ENCODE assay signal across 1 cellular context in the genomic region with DNA sequence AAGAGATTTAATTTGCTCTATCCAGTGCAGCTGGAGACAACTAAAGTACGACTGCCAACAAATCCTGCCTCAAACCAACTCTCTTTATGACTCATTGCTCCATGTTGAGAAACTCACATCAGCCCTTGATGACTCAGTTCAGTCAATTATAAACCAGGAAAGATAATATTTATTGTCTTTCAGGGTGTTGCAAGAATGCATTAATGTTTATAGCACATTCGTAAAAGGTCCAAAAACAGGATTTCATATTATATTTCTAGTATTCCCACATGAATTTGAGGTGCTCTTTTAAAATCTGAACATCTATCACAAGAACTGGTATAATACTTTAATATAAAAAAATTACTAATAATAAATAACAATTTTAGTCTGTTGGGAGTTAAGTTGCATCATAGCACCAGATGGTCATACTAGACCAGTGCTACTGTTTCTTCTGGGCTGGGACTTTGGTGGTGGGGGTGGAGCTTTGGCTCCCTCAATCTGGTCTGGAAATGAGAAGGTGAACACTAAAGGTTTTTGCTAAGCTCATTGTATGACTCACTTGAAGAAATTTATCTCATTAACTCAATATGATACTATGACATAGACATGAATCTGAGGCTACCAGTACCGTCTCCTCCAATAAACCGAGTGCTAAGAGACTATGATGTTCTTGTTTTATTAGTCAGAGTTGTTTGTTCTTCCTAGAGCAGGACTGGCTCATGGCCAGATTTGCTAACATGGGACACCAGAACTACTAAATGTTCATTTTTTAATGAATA.
A peak's percentile ranks its signal among the peaks of the same experiment; 100 is the strongest.
TF ChIP-seq lines count a peak whose summit lies in the region.

No MANE protein-coding gene starts in this region.

TF ChIP-seq in HepG2, 621 proteins besides CTCF, POLR2A, EP300 and RAD21 (continued from another document and continues in another):
- TF ChIP-seq ZBTB7B (CRISPR knock-in tag; IDR thresholded peaks at IDR 0.05) (no peak), ZBTB20 (CRISPR knock-in tag; IDR thresholded peaks at IDR 0.05; ENCODE audit: borderline replicate concordance, low read depth) (no peak), ZNF337 (CRISPR knock-in tag; IDR thresholded peaks at IDR 0.05; ENCODE audit: borderline replicate concordance, low read depth) (no peak), ETV6 (CRISPR knock-in tag; conservative IDR thresholded peaks at IDR 0.05) (no peak), ZNF550 (CRISPR knock-in tag; IDR thresholded peaks at IDR 0.05; ENCODE audit: borderline replicate concordance) (no peak), HCFC1 (IDR thresholded peaks at IDR 0.05; ENCODE audit: low read depth, low read length) (no peak), ARNT (IDR thresholded peaks at IDR 0.05) (no peak), RARG (CRISPR knock-in tag; IDR thresholded peaks at IDR 0.05; ENCODE audit: low read depth) (no peak), ZNF335 (CRISPR knock-in tag; IDR thresholded peaks at IDR 0.05) (no peak), KLF9 (CRISPR knock-in tag; IDR thresholded peaks at IDR 0.05; ENCODE audit: low read depth) (no peak), YEATS4 (CRISPR knock-in tag; IDR thresholded peaks at IDR 0.05; ENCODE audit: borderline replicate concordance) (no peak), POLR2G (IDR thresholded peaks at IDR 0.05; ENCODE audit: low read depth, low read length) (no peak), PHB2 (IDR thresholded peaks at IDR 0.05; ENCODE audit: partially characterized antibody) (no peak), ZKSCAN1 (IDR thresholded peaks at IDR 0.05; ENCODE audit: low read length) (no peak), PCBP1 (IDR thresholded peaks at IDR 0.05; ENCODE audit: borderline replicate concordance, low read depth, low read length) (no peak), AHR (CRISPR knock-in tag; IDR thresholded peaks at IDR 0.05) (no peak), ZIK1 (CRISPR knock-in tag; IDR thresholded peaks at IDR 0.05; ENCODE audit: borderline replicate concordance, low read depth) (no peak), ZNF12 (CRISPR knock-in tag; IDR thresholded peaks at IDR 0.05) (no peak), ZNF749 (CRISPR knock-in tag; IDR thresholded peaks at IDR 0.05; ENCODE audit: borderline replicate concordance) (no peak), PAF1 (CRISPR knock-in tag; IDR thresholded peaks at IDR 0.05) (no peak), FIP1L1 (IDR thresholded peaks at IDR 0.05; ENCODE audit: borderline replicate concordance, insufficient read depth, low read depth, low read length) (no peak), ZNF83 (CRISPR knock-in tag; IDR thresholded peaks at IDR 0.05; ENCODE audit: borderline replicate concordance) (no peak), MYNN (CRISPR knock-in tag; IDR thresholded peaks at IDR 0.05; ENCODE audit: low read depth) (no peak), SUZ12 (IDR thresholded peaks at IDR 0.05; ENCODE audit: low read depth, low read length) (no peak), ATAD3A (CRISPR knock-in tag; IDR thresholded peaks at IDR 0.05) (no peak), HOXD1 (CRISPR knock-in tag; IDR thresholded peaks at IDR 0.05) (no peak), ZNF782 (CRISPR knock-in tag; IDR thresholded peaks at IDR 0.05; ENCODE audit: borderline replicate concordance) (no peak), EHMT2 (IDR thresholded peaks at IDR 0.05; ENCODE audit: borderline replicate concordance, low read depth, low read length) (peak; percentile 80; the same call in 1 of the 2 replicates)
- TF ChIP-seq, protein P1, sequence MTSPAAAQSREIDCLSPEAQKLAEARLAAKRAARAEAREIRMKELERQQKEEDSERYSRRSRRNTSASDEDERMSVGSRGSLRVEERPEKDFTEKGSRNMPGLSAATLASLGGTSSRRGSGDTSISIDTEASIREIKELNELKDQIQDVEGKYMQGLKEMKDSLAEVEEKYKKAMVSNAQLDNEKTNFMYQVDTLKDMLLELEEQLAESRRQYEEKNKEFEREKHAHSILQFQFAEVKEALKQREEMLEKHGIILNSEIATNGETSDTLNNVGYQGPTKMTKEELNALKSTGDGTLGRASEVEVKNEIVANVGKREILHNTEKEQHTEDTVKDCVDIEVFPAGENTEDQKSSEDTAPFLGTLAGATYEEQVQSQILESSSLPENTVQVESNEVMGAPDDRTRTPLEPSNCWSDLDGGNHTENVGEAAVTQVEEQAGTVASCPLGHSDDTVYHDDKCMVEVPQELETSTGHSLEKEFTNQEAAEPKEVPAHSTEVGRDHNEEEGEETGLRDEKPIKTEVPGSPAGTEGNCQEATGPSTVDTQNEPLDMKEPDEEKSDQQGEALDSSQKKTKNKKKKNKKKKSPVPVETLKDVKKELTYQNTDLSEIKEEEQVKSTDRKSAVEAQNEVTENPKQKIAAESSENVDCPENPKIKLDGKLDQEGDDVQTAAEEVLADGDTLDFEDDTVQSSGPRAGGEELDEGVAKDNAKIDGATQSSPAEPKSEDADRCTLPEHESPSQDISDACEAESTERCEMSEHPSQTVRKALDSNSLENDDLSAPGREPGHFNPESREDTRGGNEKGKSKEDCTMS (CRISPR knock-in tag; conservative IDR thresholded peaks at IDR 0.05): no peak
- TF ChIP-seq, protein P2, sequence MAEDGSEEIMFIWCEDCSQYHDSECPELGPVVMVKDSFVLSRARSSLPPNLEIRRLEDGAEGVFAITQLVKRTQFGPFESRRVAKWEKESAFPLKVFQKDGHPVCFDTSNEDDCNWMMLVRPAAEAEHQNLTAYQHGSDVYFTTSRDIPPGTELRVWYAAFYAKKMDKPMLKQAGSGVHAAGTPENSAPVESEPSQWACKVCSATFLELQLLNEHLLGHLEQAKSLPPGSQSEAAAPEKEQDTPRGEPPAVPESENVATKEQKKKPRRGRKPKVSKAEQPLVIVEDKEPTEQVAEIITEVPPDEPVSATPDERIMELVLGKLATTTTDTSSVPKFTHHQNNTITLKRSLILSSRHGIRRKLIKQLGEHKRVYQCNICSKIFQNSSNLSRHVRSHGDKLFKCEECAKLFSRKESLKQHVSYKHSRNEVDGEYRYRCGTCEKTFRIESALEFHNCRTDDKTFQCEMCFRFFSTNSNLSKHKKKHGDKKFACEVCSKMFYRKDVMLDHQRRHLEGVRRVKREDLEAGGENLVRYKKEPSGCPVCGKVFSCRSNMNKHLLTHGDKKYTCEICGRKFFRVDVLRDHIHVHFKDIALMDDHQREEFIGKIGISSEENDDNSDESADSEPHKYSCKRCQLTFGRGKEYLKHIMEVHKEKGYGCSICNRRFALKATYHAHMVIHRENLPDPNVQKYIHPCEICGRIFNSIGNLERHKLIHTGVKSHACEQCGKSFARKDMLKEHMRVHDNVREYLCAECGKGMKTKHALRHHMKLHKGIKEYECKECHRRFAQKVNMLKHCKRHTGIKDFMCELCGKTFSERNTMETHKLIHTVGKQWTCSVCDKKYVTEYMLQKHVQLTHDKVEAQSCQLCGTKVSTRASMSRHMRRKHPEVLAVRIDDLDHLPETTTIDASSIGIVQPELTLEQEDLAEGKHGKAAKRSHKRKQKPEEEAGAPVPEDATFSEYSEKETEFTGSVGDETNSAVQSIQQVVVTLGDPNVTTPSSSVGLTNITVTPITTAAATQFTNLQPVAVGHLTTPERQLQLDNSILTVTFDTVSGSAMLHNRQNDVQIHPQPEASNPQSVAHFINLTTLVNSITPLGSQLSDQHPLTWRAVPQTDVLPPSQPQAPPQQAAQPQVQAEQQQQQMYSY (CRISPR knock-in tag; IDR thresholded peaks at IDR 0.05): no peak
- TF ChIP-seq, protein P3, sequence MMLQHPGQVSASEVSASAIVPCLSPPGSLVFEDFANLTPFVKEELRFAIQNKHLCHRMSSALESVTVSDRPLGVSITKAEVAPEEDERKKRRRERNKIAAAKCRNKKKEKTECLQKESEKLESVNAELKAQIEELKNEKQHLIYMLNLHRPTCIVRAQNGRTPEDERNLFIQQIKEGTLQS (CRISPR knock-in tag; IDR thresholded peaks at IDR 0.05): peak; percentile 95
- TF ChIP-seq, protein P4, sequence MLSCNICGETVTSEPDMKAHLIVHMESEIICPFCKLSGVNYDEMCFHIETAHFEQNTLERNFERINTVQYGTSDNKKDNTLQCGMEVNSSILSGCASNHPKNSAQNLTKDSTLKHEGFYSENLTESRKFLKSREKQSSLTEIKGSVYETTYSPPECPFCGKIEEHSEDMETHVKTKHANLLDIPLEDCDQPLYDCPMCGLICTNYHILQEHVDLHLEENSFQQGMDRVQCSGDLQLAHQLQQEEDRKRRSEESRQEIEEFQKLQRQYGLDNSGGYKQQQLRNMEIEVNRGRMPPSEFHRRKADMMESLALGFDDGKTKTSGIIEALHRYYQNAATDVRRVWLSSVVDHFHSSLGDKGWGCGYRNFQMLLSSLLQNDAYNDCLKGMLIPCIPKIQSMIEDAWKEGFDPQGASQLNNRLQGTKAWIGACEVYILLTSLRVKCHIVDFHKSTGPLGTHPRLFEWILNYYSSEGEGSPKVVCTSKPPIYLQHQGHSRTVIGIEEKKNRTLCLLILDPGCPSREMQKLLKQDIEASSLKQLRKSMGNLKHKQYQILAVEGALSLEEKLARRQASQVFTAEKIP (CRISPR knock-in tag; IDR thresholded peaks at IDR 0.05; ENCODE audit: borderline replicate concordance): no peak
- TF ChIP-seq, protein P5, sequence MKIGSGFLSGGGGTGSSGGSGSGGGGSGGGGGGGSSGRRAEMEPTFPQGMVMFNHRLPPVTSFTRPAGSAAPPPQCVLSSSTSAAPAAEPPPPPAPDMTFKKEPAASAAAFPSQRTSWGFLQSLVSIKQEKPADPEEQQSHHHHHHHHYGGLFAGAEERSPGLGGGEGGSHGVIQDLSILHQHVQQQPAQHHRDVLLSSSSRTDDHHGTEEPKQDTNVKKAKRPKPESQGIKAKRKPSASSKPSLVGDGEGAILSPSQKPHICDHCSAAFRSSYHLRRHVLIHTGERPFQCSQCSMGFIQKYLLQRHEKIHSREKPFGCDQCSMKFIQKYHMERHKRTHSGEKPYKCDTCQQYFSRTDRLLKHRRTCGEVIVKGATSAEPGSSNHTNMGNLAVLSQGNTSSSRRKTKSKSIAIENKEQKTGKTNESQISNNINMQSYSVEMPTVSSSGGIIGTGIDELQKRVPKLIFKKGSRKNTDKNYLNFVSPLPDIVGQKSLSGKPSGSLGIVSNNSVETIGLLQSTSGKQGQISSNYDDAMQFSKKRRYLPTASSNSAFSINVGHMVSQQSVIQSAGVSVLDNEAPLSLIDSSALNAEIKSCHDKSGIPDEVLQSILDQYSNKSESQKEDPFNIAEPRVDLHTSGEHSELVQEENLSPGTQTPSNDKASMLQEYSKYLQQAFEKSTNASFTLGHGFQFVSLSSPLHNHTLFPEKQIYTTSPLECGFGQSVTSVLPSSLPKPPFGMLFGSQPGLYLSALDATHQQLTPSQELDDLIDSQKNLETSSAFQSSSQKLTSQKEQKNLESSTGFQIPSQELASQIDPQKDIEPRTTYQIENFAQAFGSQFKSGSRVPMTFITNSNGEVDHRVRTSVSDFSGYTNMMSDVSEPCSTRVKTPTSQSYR (CRISPR knock-in tag; IDR thresholded peaks at IDR 0.05; ENCODE audit: borderline replicate concordance): peak; percentile 28; the same call in 1 of the 2 replicates
- TF ChIP-seq, protein P6, sequence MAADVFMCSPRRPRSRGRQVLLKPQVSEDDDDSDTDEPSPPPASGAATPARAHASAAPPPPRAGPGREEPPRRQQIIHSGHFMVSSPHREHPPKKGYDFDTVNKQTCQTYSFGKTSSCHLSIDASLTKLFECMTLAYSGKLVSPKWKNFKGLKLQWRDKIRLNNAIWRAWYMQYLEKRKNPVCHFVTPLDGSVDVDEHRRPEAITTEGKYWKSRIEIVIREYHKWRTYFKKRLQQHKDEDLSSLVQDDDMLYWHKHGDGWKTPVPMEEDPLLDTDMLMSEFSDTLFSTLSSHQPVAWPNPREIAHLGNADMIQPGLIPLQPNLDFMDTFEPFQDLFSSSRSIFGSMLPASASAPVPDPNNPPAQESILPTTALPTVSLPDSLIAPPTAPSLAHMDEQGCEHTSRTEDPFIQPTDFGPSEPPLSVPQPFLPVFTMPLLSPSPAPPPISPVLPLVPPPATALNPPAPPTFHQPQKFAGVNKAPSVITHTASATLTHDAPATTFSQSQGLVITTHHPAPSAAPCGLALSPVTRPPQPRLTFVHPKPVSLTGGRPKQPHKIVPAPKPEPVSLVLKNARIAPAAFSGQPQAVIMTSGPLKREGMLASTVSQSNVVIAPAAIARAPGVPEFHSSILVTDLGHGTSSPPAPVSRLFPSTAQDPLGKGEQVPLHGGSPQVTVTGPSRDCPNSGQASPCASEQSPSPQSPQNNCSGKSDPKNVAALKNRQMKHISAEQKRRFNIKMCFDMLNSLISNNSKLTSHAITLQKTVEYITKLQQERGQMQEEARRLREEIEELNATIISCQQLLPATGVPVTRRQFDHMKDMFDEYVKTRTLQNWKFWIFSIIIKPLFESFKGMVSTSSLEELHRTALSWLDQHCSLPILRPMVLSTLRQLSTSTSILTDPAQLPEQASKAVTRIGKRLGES (CRISPR knock-in tag; IDR thresholded peaks at IDR 0.05; ENCODE audit: borderline replicate concordance): no peak
- TF ChIP-seq, protein P7, sequence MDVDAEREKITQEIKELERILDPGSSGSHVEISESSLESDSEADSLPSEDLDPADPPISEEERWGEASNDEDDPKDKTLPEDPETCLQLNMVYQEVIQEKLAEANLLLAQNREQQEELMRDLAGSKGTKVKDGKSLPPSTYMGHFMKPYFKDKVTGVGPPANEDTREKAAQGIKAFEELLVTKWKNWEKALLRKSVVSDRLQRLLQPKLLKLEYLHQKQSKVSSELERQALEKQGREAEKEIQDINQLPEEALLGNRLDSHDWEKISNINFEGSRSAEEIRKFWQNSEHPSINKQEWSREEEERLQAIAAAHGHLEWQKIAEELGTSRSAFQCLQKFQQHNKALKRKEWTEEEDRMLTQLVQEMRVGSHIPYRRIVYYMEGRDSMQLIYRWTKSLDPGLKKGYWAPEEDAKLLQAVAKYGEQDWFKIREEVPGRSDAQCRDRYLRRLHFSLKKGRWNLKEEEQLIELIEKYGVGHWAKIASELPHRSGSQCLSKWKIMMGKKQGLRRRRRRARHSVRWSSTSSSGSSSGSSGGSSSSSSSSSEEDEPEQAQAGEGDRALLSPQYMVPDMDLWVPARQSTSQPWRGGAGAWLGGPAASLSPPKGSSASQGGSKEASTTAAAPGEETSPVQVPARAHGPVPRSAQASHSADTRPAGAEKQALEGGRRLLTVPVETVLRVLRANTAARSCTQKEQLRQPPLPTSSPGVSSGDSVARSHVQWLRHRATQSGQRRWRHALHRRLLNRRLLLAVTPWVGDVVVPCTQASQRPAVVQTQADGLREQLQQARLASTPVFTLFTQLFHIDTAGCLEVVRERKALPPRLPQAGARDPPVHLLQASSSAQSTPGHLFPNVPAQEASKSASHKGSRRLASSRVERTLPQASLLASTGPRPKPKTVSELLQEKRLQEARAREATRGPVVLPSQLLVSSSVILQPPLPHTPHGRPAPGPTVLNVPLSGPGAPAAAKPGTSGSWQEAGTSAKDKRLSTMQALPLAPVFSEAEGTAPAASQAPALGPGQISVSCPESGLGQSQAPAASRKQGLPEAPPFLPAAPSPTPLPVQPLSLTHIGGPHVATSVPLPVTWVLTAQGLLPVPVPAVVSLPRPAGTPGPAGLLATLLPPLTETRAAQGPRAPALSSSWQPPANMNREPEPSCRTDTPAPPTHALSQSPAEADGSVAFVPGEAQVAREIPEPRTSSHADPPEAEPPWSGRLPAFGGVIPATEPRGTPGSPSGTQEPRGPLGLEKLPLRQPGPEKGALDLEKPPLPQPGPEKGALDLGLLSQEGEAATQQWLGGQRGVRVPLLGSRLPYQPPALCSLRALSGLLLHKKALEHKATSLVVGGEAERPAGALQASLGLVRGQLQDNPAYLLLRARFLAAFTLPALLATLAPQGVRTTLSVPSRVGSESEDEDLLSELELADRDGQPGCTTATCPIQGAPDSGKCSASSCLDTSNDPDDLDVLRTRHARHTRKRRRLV (CRISPR knock-in tag; IDR thresholded peaks at IDR 0.05): no peak
- TF ChIP-seq, protein P8, sequence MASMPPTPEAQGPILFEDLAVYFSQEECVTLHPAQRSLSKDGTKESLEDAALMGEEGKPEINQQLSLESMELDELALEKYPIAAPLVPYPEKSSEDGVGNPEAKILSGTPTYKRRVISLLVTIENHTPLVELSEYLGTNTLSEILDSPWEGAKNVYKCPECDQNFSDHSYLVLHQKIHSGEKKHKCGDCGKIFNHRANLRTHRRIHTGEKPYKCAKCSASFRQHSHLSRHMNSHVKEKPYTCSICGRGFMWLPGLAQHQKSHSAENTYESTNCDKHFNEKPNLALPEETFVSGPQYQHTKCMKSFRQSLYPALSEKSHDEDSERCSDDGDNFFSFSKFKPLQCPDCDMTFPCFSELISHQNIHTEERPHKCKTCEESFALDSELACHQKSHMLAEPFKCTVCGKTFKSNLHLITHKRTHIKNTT (CRISPR knock-in tag; IDR thresholded peaks at IDR 0.05): no peak
